In genomic region chr19:6091771-6092291, GRCh38 we compare ENCODE assay signal across 10 cellular contexts. TPM values are rescaled to one million over a fixed set of nuclear protein-coding genes. Genes with fewer than 3 reads are reported as not detected.
A peak's percentile ranks its signal among the peaks of the same experiment; 100 is the strongest.
DNase-seq lines count a peak whose midpoint lies in the region; ATAC-seq and TF ChIP-seq lines count a peak whose summit lies in the region.
"Had no signal": no experiment of that assay in that cellular context is flagged by ENCODE, and none has a peak within 500 bp of the region (broad histone marks: within the 10 kb centered on the region; RNA-seq: fewer than 3 reads in every experiment).

No MANE protein-coding gene starts in this region.

- peak overlapping the region; percentile 87 to 96 for H3K27ac ChIP-seq in right atrium auricular region
- H3K27ac ChIP-seq in esophagus (ENCODE audit: low read depth in 2 of 2, low read length in 1 of 2) = peak overlapping the region; percentile 98 to 99

- no peaks in the 10 kb centered on the region for H3K36me3 Mint-ChIP-seq in nephron (ENCODE audit: low read depth)
- peaks cover 1% of the 10 kb centered on the region for H3K36me3 Mint-ChIP-seq in activated naive CD8-positive, alpha-beta T cell treated with anti-CD3 and anti-CD28 coated beads, Interleukin-2, amount 50 U/mL, for 24 hours (ENCODE audit: low read depth)
- H3K36me3 Mint-ChIP-seq: activated naive CD8-positive, alpha-beta T cell had no signal

- TF ChIP-seq CTCF in right atrium auricular region (IDR thresholded peaks at IDR 0.05) = no peak
- TF ChIP-seq CTCF in nephron (IDR thresholded peaks at IDR 0.05; ENCODE audit: unreplicated experiment in 3 of 3) = no peak

- H3K27me3 ChIP-seq in right atrium auricular region = no peaks in the 10 kb centered on the region
- H3K27me3 ChIP-seq in esophagus (ENCODE audit: control insufficient read depth in 1 of 2, insufficient read depth in 2 of 2, low read length in 2 of 2) = no peaks in the 10 kb centered on the region

- H3K4me3 Mint-ChIP-seq in nephron = peak overlapping the region; percentile 58 to 68 (median 64)
- H3K4me3 Mint-ChIP-seq in activated naive CD8-positive, alpha-beta T cell treated with anti-CD3 and anti-CD28 coated beads, Interleukin-2, amount 50 U/mL, for 24 hours = no peak overlapping the region
- H3K4me3 Mint-ChIP-seq: activated naive CD8-positive, alpha-beta T cell had no signal

- no peak for DNase-seq in right atrium auricular region (ENCODE audit: low spot score)
- DNase-seq in Right ventricle myocardium inferior (ENCODE audit: missing footprints) = no peak
- DNase-seq in activated naive CD8-positive, alpha-beta T cell treated with anti-CD3 and anti-CD28 coated beads, Interleukin-2, amount 50 U/mL, for 24 hours = no peak
- no peak for DNase-seq in C1 segment of cervical spinal cord (lab: John Stamatoyannopoulos, UW)

- H3K27ac Mint-ChIP-seq in nephron = peak overlapping the region; percentile 85 to 97 (median 90)
- no peak overlapping the region for H3K27ac Mint-ChIP-seq in activated naive CD8-positive, alpha-beta T cell treated with anti-CD3 and anti-CD28 coated beads, Interleukin-2, amount 50 U/mL, for 24 hours
- H3K27ac Mint-ChIP-seq: activated naive CD8-positive, alpha-beta T cell had no signal

- intact Hi-C loops in Right ventricle myocardium inferior (cut with DNase I) = loop anchor here (1.0 kb wide), 1 partner anchor 26 kb away; no protein-coding TSS in a partner anchor

- H3K4me3 ChIP-seq in right atrium auricular region = peak overlapping the region in 1 of 2 donors; percentile 36
- peak overlapping the region in 1 of 2 donors; percentile 29 for H3K4me3 ChIP-seq in esophagus (ENCODE audit: low read depth in 1 of 2, low read length in 2 of 2)

- no peak for ATAC-seq in Right ventricle myocardium inferior
- ATAC-seq in GM19452 (IDR thresholded peaks at IDR 0.05; ENCODE audit: unreplicated experiment) = no peak
- ATAC-seq in activated naive CD8-positive, alpha-beta T cell treated with anti-CD3 and anti-CD28 coated beads, Interleukin-2, amount 50 U/mL, for 24 hours = no peak
- no peak for ATAC-seq in GM21367 (IDR thresholded peaks at IDR 0.05; ENCODE audit: unreplicated experiment)

- H3K9me3 Mint-ChIP-seq in nephron = no peaks in the 10 kb centered on the region
- no peaks in the 10 kb centered on the region for H3K9me3 Mint-ChIP-seq in activated naive CD8-positive, alpha-beta T cell treated with anti-CD3 and anti-CD28 coated beads, Interleukin-2, amount 50 U/mL, for 24 hours

- H3K36me3 ChIP-seq in right atrium auricular region (no peaks in the 10 kb centered on the region), esophagus (ENCODE audit: control insufficient read depth in 2 of 2, insufficient read depth in 2 of 2, low read length in 1 of 2) (peaks cover 0 to 2% of the 10 kb centered on the region in 2 donors)

- H3K27me3 Mint-ChIP-seq in nephron (ENCODE audit: low read depth) = peaks cover 3% of the 10 kb centered on the region
- H3K27me3 Mint-ChIP-seq in activated naive CD8-positive, alpha-beta T cell treated with anti-CD3 and anti-CD28 coated beads, Interleukin-2, amount 50 U/mL, for 24 hours = no peaks in the 10 kb centered on the region
- H3K27me3 Mint-ChIP-seq: activated naive CD8-positive, alpha-beta T cell had no signal

- H3K9me3 ChIP-seq in right atrium auricular region (no peaks in the 10 kb centered on the region), esophagus (ENCODE audit: control insufficient read depth in 2 of 2, insufficient read depth in 1 of 2, low read depth in 1 of 2, low read length in 1 of 2) (no peaks in the 10 kb centered on the region)

- H3K4me1 ChIP-seq in right atrium auricular region (peaks cover 0 to 63% of the 10 kb centered on the region in 2 donors), esophagus (ENCODE audit: control insufficient read depth in 2 of 2, insufficient read depth in 2 of 2, low read length in 1 of 2) (peaks cover 5 to 14% of the 10 kb centered on the region in 2 donors)

- peaks cover 40% of the 10 kb centered on the region for H3K4me1 Mint-ChIP-seq in nephron
- peaks cover 18% of the 10 kb centered on the region for H3K4me1 Mint-ChIP-seq in activated naive CD8-positive, alpha-beta T cell treated with anti-CD3 and anti-CD28 coated beads, Interleukin-2, amount 50 U/mL, for 24 hours

- WGBS in esophagus, 2 donors = 24 to 31% methylated on average over 8 of the region's 8 CpGs

RNA-seq across cellular contexts. Expression of gene RFX2, which starts 18.5 kb away (rescaled TPM):
- total RNA-seq in right atrium auricular region (10 to 100 TPM; 12.7 to 16.1 TPM), Right ventricle myocardium inferior (5.4 TPM)
- 1 to 10 TPM; 5.3 to 8.8 TPM for polyA plus RNA-seq in esophagus

RNA-seq across cellular contexts. Expression of gene ACSBG2, which starts 43.6 kb away (rescaled TPM):
- total RNA-seq in right atrium auricular region (not detected), Right ventricle myocardium inferior (not detected)
- polyA plus RNA-seq in esophagus = under 1 TPM in 1 of 2 donors, not detected in 1; 0.12 TPM
- total RNA-seq: SK-MEL-5 had no signal
